In the genomic region with DNA sequence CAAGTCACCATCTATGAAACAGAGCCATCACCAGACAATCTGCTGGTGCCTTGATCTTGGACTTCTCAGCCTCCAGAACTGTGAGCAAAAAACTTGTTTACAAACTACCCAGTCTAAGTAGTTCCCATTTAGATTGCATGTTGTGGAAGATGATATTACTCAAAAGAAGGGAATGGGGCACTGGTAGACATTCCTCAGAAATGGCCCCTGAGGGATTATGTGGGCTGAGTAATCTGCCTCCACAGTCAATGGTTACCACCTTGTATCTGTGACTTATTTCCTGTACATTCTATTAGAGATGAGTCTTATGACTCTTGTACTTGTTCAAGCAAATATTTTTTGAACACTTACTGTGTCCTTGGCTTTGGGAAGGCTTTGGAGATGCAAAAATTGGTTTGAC, we compare ENCODE assay signal across 18 cellular contexts.
DNase-seq lines count a peak whose midpoint lies in the region; ATAC-seq and TF ChIP-seq lines count a peak whose summit lies in the region.
"Had no signal": no experiment of that assay in that cellular context is flagged by ENCODE, and none has a peak within 500 bp of the region (broad histone marks: within the 10 kb centered on the region; RNA-seq: fewer than 3 reads in every experiment).

No MANE protein-coding gene starts in this region.

- no TSS peak for BruUV-seq in PC-3 (replicated peaks; lab: Mats Ljungman, UMichigan)

- DNase-seq in ELR (ENCODE audit: low read depth) (peak; percentile 99), PC-3 (peak; percentile 88), epithelial cell of esophagus (ENCODE audit: low read depth) (peak; percentile 98), non-pigmented ciliary epithelial cell (ENCODE audit: low read depth) (peak; percentile 71), UCSD-AML1 (lab: John Stamatoyannopoulos, UW; ENCODE audit: unreplicated experiment) (no peak)
- no peak for DNase-seq in stimulated activated naive CD4-positive, alpha-beta T cell (lab: John Stamatoyannopoulos, UW)
- DNase-seq: activated B cell treated with CpG ODN at 0.5 μM for 24 hours; activated T-cell treated with anti-CD3 and anti-CD28 coated beads, Interleukin-2, amount 50 U/mL, for 1 hour; CD8-positive, alpha-beta memory T cell; GDM1; glutamatergic neuron; kidney glomerular epithelial cell; MV-4-11; naive thymus-derived CD4-positive, alpha-beta T cell; NCI-H2171; right cardiac atrium had no signal

- H3K36me3 ChIP-seq in PC-3 (ENCODE audit: low read depth, low read length), result no peaks in the 10 kb centered on the region; the same call in 1 of the 2 replicates

- H4K20me1 ChIP-seq in PC-3 (ENCODE audit: low read length), result no peaks in the 10 kb centered on the region

- H3K9ac ChIP-seq in PC-3 (ENCODE audit: low read length), result no peak overlapping the region

- peaks cover 11% of the 10 kb centered on the region; the same call in 1 of the 2 replicates for H3K4me1 ChIP-seq in PC-3 (ENCODE audit: insufficient read depth, low read length)

- no peak overlapping the region; the same call in 1 of the 2 replicates for H2AFZ ChIP-seq in PC-3 (ENCODE audit: low read length)

- no peaks in the 10 kb centered on the region for H3F3A ChIP-seq in PC-3 (ENCODE audit: low read length, unreplicated experiment)

- CTCF ChIA-PET in PC-3 (lab: Charles Lee), result no interaction called here

- no peaks in the 10 kb centered on the region for H3K27me3 ChIP-seq in PC-3 (ENCODE audit: low read length)

- ATAC-seq in PC-3, result peak; percentile 93
- no peak for ATAC-seq in HG02884 (IDR thresholded peaks at IDR 0.05; ENCODE audit: unreplicated experiment)
- ATAC-seq in HG03039 (IDR thresholded peaks at IDR 0.05; ENCODE audit: unreplicated experiment), result no peak
- ATAC-seq: naive thymus-derived CD4-positive, alpha-beta T cell; right cardiac atrium had no signal

- intact Hi-C loops in PC-3 (cut with micrococcal nuclease), result no loop called here

- peak overlapping the region; percentile 3; the same call in 1 of the 2 replicates for H3K4me2 ChIP-seq in PC-3 (ENCODE audit: low read length)

- 0 out of 2 replicates have a peak, but pooled peaks cover 4% of the 10 kb centered on the region for H3K9me3 ChIP-seq in PC-3 (ENCODE audit: low read length)

- TF ChIP-seq CTCF in PC-3 (conservative IDR thresholded peaks at IDR 0.05; ENCODE audit: low read depth, low read length) (no peak), epithelial cell of esophagus (IDR thresholded peaks at IDR 0.05; ENCODE audit: insufficient read depth, low read depth, low read length, missing control alignments) (no peak)

- H3K4me3 ChIP-seq in PC-3 (ENCODE audit: low read length) (no peak overlapping the region), epithelial cell of esophagus (ENCODE audit: low read length) (no peak overlapping the region)

- H3K79me2 ChIP-seq in PC-3 (ENCODE audit: low read length), result no peaks in the 10 kb centered on the region

- H3K9me2 ChIP-seq in PC-3 (replicated peaks; ENCODE audit: low read length), result no peaks in the 10 kb centered on the region

- peak overlapping the region; percentile 53 for H3K27ac ChIP-seq in PC-3 (ENCODE audit: low read length)

- POLR2A ChIA-PET in PC-3 (lab: Charles Lee; ENCODE audit: unreplicated experiment), result no interaction called here

Comparison
In these comparisons a context has a peak if more than half of its experiments do, and no peak if none do; other contexts are left out.
1. DNase-seq: peak in ELR (single experiment), PC-3 (single experiment), epithelial cell of esophagus (single experiment) and non-pigmented ciliary epithelial cell (single experiment); none in UCSD-AML1 (single experiment) and stimulated activated naive CD4-positive, alpha-beta T cell (0 of 6).